ENCODE assay signal across 1 cellular context in genomic region chr2:47776621-47777020, GRCh38.
TF ChIP-seq lines count a peak whose summit lies in the region.

No MANE protein-coding gene starts in this region.

TF ChIP-seq in IMR-90, 13 proteins besides CTCF, POLR2A, EP300 and RAD21 (continued from another document):
- no peak for TF ChIP-seq MAFK (IDR thresholded peaks at IDR 0.05; ENCODE audit: low read depth, low read length)
- no peak for TF ChIP-seq RFX5 (IDR thresholded peaks at IDR 0.05; ENCODE audit: low read depth, low read length)
- no peak for TF ChIP-seq RCOR1 (IDR thresholded peaks at IDR 0.05; ENCODE audit: insufficient replicate concordance, low read length)
- no peak for TF ChIP-seq CEBPB (IDR thresholded peaks at IDR 0.05; ENCODE audit: low read depth, low read length)
- TF ChIP-seq, protein P1, sequence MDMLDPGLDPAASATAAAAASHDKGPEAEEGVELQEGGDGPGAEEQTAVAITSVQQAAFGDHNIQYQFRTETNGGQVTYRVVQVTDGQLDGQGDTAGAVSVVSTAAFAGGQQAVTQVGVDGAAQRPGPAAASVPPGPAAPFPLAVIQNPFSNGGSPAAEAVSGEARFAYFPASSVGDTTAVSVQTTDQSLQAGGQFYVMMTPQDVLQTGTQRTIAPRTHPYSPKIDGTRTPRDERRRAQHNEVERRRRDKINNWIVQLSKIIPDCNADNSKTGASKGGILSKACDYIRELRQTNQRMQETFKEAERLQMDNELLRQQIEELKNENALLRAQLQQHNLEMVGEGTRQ (IDR thresholded peaks at IDR 0.05; ENCODE audit: low read depth, low read length), result no peak
- TF ChIP-seq MXI1 (IDR thresholded peaks at IDR 0.05; ENCODE audit: borderline replicate concordance, low read depth, low read length), result no peak
- TF ChIP-seq NFE2L2 (IDR thresholded peaks at IDR 0.05; ENCODE audit: low read depth, low read length), result no peak
- TF ChIP-seq, protein P2, sequence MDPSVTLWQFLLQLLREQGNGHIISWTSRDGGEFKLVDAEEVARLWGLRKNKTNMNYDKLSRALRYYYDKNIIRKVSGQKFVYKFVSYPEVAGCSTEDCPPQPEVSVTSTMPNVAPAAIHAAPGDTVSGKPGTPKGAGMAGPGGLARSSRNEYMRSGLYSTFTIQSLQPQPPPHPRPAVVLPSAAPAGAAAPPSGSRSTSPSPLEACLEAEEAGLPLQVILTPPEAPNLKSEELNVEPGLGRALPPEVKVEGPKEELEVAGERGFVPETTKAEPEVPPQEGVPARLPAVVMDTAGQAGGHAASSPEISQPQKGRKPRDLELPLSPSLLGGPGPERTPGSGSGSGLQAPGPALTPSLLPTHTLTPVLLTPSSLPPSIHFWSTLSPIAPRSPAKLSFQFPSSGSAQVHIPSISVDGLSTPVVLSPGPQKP (IDR thresholded peaks at IDR 0.05; ENCODE audit: borderline replicate concordance, low read depth, low read length), result no peak
- TF ChIP-seq BHLHE40 (IDR thresholded peaks at IDR 0.05; ENCODE audit: low read depth, low read length), result no peak
- no peak for TF ChIP-seq CHD1 (IDR thresholded peaks at IDR 0.05; ENCODE audit: low read depth, low read length)
- no peak for TF ChIP-seq FOS (IDR thresholded peaks at IDR 0.05; ENCODE audit: low read depth, low read length)
- no peak for TF ChIP-seq SMC3 (IDR thresholded peaks at IDR 0.05; ENCODE audit: low read depth, low read length)
